1 cellular context compared by ENCODE assay signal in genomic region chr1:147245129-147245528, GRCh38.
TF ChIP-seq lines count a peak whose summit lies in the region.

No MANE protein-coding gene starts in this region.

TF ChIP-seq in HEK293, 187 proteins besides CTCF, POLR2A, EP300 and RAD21:
- no peak for TF ChIP-seq ZSCAN30 (tag by site-specific recombination; IDR thresholded peaks at IDR 0.05)
- TF ChIP-seq, protein P1, sequence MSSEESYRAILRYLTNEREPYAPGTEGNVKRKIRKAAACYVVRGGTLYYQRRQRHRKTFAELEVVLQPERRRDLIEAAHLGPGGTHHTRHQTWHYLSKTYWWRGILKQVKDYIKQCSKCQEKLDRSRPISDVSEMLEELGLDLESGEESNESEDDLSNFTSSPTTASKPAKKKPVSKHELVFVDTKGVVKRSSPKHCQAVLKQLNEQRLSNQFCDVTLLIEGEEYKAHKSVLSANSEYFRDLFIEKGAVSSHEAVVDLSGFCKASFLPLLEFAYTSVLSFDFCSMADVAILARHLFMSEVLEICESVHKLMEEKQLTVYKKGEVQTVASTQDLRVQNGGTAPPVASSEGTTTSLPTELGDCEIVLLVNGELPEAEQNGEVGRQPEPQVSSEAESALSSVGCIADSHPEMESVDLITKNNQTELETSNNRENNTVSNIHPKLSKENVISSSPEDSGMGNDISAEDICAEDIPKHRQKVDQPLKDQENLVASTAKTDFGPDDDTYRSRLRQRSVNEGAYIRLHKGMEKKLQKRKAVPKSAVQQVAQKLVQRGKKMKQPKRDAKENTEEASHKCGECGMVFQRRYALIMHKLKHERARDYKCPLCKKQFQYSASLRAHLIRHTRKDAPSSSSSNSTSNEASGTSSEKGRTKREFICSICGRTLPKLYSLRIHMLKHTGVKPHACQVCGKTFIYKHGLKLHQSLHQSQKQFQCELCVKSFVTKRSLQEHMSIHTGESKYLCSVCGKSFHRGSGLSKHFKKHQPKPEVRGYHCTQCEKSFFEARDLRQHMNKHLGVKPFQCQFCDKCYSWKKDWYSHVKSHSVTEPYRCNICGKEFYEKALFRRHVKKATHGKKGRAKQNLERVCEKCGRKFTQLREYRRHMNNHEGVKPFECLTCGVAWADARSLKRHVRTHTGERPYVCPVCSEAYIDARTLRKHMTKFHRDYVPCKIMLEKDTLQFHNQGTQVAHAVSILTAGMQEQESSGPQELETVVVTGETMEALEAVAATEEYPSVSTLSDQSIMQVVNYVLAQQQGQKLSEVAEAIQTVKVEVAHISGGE (tag by site-specific recombination; conservative IDR thresholded peaks at IDR 0.05; ENCODE audit: low read depth) = peak; percentile 63; the same call in 1 of the 2 replicates
- 0 out of 2 replicates have a peak, but pooled peaks have one; percentile 12 for TF ChIP-seq PATZ1 (tag by site-specific recombination; IDR thresholded peaks at IDR 0.05)
- TF ChIP-seq, protein P2, sequence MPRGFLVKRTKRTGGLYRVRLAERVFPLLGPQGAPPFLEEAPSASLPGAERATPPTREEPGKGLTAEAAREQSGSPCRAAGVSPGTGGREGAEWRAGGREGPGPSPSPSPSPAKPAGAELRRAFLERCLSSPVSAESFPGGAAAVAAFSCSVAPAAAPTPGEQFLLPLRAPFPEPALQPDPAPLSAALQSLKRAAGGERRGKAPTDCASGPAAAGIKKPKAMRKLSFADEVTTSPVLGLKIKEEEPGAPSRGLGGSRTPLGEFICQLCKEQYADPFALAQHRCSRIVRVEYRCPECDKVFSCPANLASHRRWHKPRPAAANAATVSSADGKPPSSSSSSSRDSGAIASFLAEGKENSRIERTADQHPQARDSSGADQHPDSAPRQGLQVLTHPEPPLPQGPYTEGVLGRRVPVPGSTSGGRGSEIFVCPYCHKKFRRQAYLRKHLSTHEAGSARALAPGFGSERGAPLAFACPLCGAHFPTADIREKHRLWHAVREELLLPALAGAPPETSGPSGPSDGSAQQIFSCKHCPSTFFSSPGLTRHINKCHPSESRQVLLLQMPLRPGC (tag by site-specific recombination; IDR thresholded peaks at IDR 0.05) = no peak
- peak; percentile 51; the same call in 1 of the 2 replicates for TF ChIP-seq ZFHX2 (tag by site-specific recombination; conservative IDR thresholded peaks at IDR 0.05)
- no peak for TF ChIP-seq ZNF16 (tag by site-specific recombination; IDR thresholded peaks at IDR 0.05; ENCODE audit: low read depth)
- TF ChIP-seq SP2 (tag by site-specific recombination; IDR thresholded peaks at IDR 0.05) = peak; percentile 60
- no peak for TF ChIP-seq ZNF548 (tag by site-specific recombination; IDR thresholded peaks at IDR 0.05)
- no peak for TF ChIP-seq ZNF10 (tag by site-specific recombination; IDR thresholded peaks at IDR 0.05)
- TF ChIP-seq GLIS1 (tag by site-specific recombination; IDR thresholded peaks at IDR 0.05) = no peak
- TF ChIP-seq EGR2 (tag by site-specific recombination; IDR thresholded peaks at IDR 0.05; ENCODE audit: low read depth) = peak; percentile 49; the same call in 1 of the 2 replicates
- TF ChIP-seq IKZF3 (tag by site-specific recombination; IDR thresholded peaks at IDR 0.05) = peak; percentile 58; the same call in 1 of the 2 replicates
- TF ChIP-seq TCF7L2 (IDR thresholded peaks at IDR 0.05; ENCODE audit: borderline replicate concordance, low read depth, low read length) = no peak
